In the genomic region with DNA sequence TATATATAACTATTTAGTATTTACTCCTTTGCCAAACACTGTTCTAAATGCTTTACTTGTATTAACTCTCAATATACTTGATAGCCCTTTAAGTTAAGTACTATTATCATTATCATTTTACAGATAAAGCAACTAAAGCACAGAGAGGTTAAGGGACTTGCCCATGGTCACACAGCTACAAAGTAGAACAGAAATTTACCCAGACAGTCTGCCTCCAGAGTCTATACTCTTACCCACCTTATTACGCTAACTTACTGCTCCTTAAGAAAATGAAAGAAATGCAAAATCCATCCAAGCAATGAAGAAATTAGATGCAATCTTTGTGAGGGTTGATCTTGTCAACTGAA, we compare ENCODE assay signal across 1 cellular context.
A peak's percentile ranks its signal among the peaks of the same experiment; 100 is the strongest.
TF ChIP-seq lines count a peak whose summit lies in the region.

No MANE protein-coding gene starts in this region.

TF ChIP-seq in HepG2, 621 proteins besides CTCF, POLR2A, EP300 and RAD21:
- TF ChIP-seq, protein P1, sequence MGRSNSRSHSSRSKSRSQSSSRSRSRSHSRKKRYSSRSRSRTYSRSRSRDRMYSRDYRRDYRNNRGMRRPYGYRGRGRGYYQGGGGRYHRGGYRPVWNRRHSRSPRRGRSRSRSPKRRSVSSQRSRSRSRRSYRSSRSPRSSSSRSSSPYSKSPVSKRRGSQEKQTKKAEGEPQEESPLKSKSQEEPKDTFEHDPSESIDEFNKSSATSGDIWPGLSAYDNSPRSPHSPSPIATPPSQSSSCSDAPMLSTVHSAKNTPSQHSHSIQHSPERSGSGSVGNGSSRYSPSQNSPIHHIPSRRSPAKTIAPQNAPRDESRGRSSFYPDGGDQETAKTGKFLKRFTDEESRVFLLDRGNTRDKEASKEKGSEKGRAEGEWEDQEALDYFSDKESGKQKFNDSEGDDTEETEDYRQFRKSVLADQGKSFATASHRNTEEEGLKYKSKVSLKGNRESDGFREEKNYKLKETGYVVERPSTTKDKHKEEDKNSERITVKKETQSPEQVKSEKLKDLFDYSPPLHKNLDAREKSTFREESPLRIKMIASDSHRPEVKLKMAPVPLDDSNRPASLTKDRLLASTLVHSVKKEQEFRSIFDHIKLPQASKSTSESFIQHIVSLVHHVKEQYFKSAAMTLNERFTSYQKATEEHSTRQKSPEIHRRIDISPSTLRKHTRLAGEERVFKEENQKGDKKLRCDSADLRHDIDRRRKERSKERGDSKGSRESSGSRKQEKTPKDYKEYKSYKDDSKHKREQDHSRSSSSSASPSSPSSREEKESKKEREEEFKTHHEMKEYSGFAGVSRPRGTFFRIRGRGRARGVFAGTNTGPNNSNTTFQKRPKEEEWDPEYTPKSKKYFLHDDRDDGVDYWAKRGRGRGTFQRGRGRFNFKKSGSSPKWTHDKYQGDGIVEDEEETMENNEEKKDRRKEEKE (IDR thresholded peaks at IDR 0.05) = no peak
- TF ChIP-seq NFYB (CRISPR knock-in tag; IDR thresholded peaks at IDR 0.05) = no peak
- TF ChIP-seq ZNF558 (CRISPR knock-in tag; IDR thresholded peaks at IDR 0.05; ENCODE audit: borderline replicate concordance) = no peak
- no peak for TF ChIP-seq KDM6A (CRISPR knock-in tag; IDR thresholded peaks at IDR 0.05; ENCODE audit: low read depth)
- TF ChIP-seq, protein P2, sequence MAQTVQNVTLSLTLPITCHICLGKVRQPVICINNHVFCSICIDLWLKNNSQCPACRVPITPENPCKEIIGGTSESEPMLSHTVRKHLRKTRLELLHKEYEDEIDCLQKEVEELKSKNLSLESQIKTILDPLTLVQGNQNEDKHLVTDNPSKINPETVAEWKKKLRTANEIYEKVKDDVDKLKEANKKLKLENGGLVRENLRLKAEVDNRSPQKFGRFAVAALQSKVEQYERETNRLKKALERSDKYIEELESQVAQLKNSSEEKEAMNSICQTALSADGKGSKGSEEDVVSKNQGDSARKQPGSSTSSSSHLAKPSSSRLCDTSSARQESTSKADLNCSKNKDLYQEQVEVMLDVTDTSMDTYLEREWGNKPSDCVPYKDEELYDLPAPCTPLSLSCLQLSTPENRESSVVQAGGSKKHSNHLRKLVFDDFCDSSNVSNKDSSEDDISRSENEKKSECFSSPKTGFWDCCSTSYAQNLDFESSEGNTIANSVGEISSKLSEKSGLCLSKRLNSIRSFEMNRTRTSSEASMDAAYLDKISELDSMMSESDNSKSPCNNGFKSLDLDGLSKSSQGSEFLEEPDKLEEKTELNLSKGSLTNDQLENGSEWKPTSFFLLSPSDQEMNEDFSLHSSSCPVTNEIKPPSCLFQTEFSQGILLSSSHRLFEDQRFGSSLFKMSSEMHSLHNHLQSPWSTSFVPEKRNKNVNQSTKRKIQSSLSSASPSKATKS (CRISPR knock-in tag; IDR thresholded peaks at IDR 0.05) = no peak
- no peak for TF ChIP-seq NFKBIZ (CRISPR knock-in tag; IDR thresholded peaks at IDR 0.05)
- TF ChIP-seq ZNF350 (CRISPR knock-in tag; IDR thresholded peaks at IDR 0.05; ENCODE audit: borderline replicate concordance, low read depth) = no peak
- TF ChIP-seq THYN1 (CRISPR knock-in tag; IDR thresholded peaks at IDR 0.05; ENCODE audit: borderline replicate concordance, low read depth) = 0 out of 2 replicates have a peak, but pooled peaks have one; percentile 22
- TF ChIP-seq, protein P3, sequence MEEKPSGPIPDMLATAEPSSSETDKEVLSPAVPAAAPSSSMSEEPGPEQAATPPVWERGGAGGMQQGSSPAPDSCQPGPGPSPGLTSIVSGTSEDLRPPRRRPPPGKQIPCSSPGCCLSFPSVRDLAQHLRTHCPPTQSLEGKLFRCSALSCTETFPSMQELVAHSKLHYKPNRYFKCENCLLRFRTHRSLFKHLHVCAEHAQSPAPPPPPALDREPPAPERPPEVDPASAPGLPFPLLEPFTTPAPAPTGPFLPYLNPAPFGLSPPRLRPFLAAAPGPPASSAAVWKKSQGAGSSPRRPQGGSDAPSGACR (CRISPR knock-in tag; IDR thresholded peaks at IDR 0.05) = no peak
- no peak for TF ChIP-seq SSRP1 (CRISPR knock-in tag; IDR thresholded peaks at IDR 0.05)
- TF ChIP-seq, protein P4, sequence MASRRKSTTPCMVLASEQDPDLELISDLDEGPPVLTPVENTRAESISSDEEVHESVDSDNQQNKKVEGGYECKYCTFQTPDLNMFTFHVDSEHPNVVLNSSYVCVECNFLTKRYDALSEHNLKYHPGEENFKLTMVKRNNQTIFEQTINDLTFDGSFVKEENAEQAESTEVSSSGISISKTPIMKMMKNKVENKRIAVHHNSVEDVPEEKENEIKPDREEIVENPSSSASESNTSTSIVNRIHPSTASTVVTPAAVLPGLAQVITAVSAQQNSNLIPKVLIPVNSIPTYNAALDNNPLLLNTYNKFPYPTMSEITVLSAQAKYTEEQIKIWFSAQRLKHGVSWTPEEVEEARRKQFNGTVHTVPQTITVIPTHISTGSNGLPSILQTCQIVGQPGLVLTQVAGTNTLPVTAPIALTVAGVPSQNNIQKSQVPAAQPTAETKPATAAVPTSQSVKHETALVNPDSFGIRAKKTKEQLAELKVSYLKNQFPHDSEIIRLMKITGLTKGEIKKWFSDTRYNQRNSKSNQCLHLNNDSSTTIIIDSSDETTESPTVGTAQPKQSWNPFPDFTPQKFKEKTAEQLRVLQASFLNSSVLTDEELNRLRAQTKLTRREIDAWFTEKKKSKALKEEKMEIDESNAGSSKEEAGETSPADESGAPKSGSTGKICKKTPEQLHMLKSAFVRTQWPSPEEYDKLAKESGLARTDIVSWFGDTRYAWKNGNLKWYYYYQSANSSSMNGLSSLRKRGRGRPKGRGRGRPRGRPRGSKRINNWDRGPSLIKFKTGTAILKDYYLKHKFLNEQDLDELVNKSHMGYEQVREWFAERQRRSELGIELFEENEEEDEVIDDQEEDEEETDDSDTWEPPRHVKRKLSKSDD (CRISPR knock-in tag; IDR thresholded peaks at IDR 0.05; ENCODE audit: low read depth) = no peak
- no peak for TF ChIP-seq ZNF205 (CRISPR knock-in tag; IDR thresholded peaks at IDR 0.05)
- TF ChIP-seq, protein P5, sequence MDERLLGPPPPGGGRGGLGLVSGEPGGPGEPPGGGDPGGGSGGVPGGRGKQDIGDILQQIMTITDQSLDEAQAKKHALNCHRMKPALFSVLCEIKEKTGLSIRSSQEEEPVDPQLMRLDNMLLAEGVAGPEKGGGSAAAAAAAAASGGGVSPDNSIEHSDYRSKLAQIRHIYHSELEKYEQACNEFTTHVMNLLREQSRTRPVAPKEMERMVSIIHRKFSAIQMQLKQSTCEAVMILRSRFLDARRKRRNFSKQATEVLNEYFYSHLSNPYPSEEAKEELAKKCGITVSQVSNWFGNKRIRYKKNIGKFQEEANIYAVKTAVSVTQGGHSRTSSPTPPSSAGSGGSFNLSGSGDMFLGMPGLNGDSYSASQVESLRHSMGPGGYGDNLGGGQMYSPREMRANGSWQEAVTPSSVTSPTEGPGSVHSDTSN (CRISPR knock-in tag; IDR thresholded peaks at IDR 0.05) = no peak
- peak; percentile 90; the same call in 1 of the 2 replicates for TF ChIP-seq ZNF768 (CRISPR knock-in tag; IDR thresholded peaks at IDR 0.05)
- TF ChIP-seq GPN1 (CRISPR knock-in tag; IDR thresholded peaks at IDR 0.05; ENCODE audit: borderline replicate concordance) = no peak
- TF ChIP-seq ZNF766 (CRISPR knock-in tag; IDR thresholded peaks at IDR 0.05; ENCODE audit: borderline replicate concordance) = no peak
- TF ChIP-seq, protein P6, sequence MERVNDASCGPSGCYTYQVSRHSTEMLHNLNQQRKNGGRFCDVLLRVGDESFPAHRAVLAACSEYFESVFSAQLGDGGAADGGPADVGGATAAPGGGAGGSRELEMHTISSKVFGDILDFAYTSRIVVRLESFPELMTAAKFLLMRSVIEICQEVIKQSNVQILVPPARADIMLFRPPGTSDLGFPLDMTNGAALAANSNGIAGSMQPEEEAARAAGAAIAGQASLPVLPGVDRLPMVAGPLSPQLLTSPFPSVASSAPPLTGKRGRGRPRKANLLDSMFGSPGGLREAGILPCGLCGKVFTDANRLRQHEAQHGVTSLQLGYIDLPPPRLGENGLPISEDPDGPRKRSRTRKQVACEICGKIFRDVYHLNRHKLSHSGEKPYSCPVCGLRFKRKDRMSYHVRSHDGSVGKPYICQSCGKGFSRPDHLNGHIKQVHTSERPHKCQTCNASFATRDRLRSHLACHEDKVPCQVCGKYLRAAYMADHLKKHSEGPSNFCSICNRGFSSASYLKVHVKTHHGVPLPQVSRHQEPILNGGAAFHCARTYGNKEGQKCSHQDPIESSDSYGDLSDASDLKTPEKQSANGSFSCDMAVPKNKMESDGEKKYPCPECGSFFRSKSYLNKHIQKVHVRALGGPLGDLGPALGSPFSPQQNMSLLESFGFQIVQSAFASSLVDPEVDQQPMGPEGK (CRISPR knock-in tag; IDR thresholded peaks at IDR 0.05) = no peak
- no peak for TF ChIP-seq ZNF775 (CRISPR knock-in tag; IDR thresholded peaks at IDR 0.05; ENCODE audit: borderline replicate concordance)
- peak; percentile 48; the same call in 1 of the 2 replicates for TF ChIP-seq CHD4 (IDR thresholded peaks at IDR 0.05; ENCODE audit: borderline replicate concordance, low read length)
- TF ChIP-seq WIZ (CRISPR knock-in tag; IDR thresholded peaks at IDR 0.05) = no peak
- no peak for TF ChIP-seq RFX1 (IDR thresholded peaks at IDR 0.05)
- TF ChIP-seq, protein P7, sequence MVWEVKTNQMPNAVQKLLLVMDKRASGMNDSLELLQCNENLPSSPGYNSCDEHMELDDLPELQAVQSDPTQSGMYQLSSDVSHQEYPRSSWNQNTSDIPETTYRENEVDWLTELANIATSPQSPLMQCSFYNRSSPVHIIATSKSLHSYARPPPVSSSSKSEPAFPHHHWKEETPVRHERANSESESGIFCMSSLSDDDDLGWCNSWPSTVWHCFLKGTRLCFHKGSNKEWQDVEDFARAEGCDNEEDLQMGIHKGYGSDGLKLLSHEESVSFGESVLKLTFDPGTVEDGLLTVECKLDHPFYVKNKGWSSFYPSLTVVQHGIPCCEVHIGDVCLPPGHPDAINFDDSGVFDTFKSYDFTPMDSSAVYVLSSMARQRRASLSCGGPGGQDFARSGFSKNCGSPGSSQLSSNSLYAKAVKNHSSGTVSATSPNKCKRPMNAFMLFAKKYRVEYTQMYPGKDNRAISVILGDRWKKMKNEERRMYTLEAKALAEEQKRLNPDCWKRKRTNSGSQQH (CRISPR knock-in tag; IDR thresholded peaks at IDR 0.05; ENCODE audit: low read depth) = no peak
- TF ChIP-seq, protein P8, sequence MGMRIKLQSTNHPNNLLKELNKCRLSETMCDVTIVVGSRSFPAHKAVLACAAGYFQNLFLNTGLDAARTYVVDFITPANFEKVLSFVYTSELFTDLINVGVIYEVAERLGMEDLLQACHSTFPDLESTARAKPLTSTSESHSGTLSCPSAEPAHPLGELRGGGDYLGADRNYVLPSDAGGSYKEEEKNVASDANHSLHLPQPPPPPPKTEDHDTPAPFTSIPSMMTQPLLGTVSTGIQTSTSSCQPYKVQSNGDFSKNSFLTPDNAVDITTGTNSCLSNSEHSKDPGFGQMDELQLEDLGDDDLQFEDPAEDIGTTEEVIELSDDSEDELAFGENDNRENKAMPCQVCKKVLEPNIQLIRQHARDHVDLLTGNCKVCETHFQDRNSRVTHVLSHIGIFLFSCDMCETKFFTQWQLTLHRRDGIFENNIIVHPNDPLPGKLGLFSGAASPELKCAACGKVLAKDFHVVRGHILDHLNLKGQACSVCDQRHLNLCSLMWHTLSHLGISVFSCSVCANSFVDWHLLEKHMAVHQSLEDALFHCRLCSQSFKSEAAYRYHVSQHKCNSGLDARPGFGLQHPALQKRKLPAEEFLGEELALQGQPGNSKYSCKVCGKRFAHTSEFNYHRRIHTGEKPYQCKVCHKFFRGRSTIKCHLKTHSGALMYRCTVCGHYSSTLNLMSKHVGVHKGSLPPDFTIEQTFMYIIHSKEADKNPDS (CRISPR knock-in tag; IDR thresholded peaks at IDR 0.05) = no peak
- no peak for TF ChIP-seq ZBTB3 (CRISPR knock-in tag; IDR thresholded peaks at IDR 0.05; ENCODE audit: borderline replicate concordance, low read depth)
- no peak for TF ChIP-seq ZNF282 (IDR thresholded peaks at IDR 0.05; ENCODE audit: partially characterized antibody)
- TF ChIP-seq, protein P9, sequence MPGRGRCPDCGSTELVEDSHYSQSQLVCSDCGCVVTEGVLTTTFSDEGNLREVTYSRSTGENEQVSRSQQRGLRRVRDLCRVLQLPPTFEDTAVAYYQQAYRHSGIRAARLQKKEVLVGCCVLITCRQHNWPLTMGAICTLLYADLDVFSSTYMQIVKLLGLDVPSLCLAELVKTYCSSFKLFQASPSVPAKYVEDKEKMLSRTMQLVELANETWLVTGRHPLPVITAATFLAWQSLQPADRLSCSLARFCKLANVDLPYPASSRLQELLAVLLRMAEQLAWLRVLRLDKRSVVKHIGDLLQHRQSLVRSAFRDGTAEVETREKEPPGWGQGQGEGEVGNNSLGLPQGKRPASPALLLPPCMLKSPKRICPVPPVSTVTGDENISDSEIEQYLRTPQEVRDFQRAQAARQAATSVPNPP (CRISPR knock-in tag; IDR thresholded peaks at IDR 0.05) = 0 out of 2 replicates have a peak, but pooled peaks have one; percentile 10
- TF ChIP-seq ZNF891 (CRISPR knock-in tag; IDR thresholded peaks at IDR 0.05) = no peak
- peak; percentile 19; the same call in 1 of the 2 replicates for TF ChIP-seq CCDC6 (CRISPR knock-in tag; IDR thresholded peaks at IDR 0.05)
- TF ChIP-seq, protein P10, sequence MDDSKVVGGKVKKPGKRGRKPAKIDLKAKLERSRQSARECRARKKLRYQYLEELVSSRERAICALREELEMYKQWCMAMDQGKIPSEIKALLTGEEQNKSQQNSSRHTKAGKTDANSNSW (CRISPR knock-in tag; IDR thresholded peaks at IDR 0.05; ENCODE audit: borderline replicate concordance) = no peak
- TF ChIP-seq ZMAT3 (CRISPR knock-in tag; conservative IDR thresholded peaks at IDR 0.05) = no peak
- TF ChIP-seq ZNF569 (CRISPR knock-in tag; IDR thresholded peaks at IDR 0.05; ENCODE audit: borderline replicate concordance) = no peak
